In genomic region chr1:180234369-180235076, GRCh38 we compare ENCODE assay signal across 11 cellular contexts. TPM values are rescaled to one million over a fixed set of nuclear protein-coding genes. Genes with fewer than 3 reads are reported as not detected.
DNase-seq lines count a peak whose midpoint lies in the region; ATAC-seq and TF ChIP-seq lines count a peak whose summit lies in the region.
"Had no signal": no experiment of that assay in that cellular context is flagged by ENCODE, and none has a peak within 500 bp of the region (broad histone marks: within the 10 kb centered on the region; RNA-seq: fewer than 3 reads in every experiment).

No MANE protein-coding gene starts in this region.

- peak in 1 of 2 experiments; percentile 10 for TF ChIP-seq CTCF in Caco-2 (IDR thresholded peaks at IDR 0.05; ENCODE audit: insufficient read depth in 1 of 2, low read depth in 1 of 2, low read length in 1 of 2, severe bottlenecking in 1 of 2, unreplicated experiment in 1 of 2)
- no peak for TF ChIP-seq CTCF in endothelial cell (IDR thresholded peaks at IDR 0.05; ENCODE audit: unreplicated experiment)
- no peak for TF ChIP-seq CTCF in neutrophil (IDR thresholded peaks at IDR 0.05)
- TF ChIP-seq CTCF in PC-3 (conservative IDR thresholded peaks at IDR 0.05; ENCODE audit: low read depth, low read length) = no peak

- no peak overlapping the region for H3K27ac ChIP-seq in neutrophil
- no peak overlapping the region for H3K27ac ChIP-seq in PC-3 (ENCODE audit: low read length)
- H3K27ac ChIP-seq in Karpas-422 (ENCODE audit: low read length) = no peak overlapping the region

- H3K4me2 ChIP-seq in PC-3 (ENCODE audit: low read length) = no peak overlapping the region
- H3K4me2 ChIP-seq in Karpas-422 (ENCODE audit: low read depth, low read length, poor library complexity, severe bottlenecking) = no peak overlapping the region

- H3K9me3 ChIP-seq in Caco-2 (no peaks in the 10 kb centered on the region), neutrophil (no peaks in the 10 kb centered on the region), PC-3 (ENCODE audit: low read length) (no peaks in the 10 kb centered on the region), Karpas-422 (ENCODE audit: low read length) (no peaks in the 10 kb centered on the region)

- H3K4me3 Mint-ChIP-seq in Caco-2 (ENCODE audit: unreplicated experiment) = peak overlapping the region; percentile 76
- H3K4me3 Mint-ChIP-seq in endothelial cell (ENCODE audit: unreplicated experiment) = peak overlapping the region; percentile 82

- H3K79me2 ChIP-seq in PC-3 (ENCODE audit: low read length) (no peaks in the 10 kb centered on the region), Karpas-422 (ENCODE audit: low read length) (no peaks in the 10 kb centered on the region)

- H3K9ac ChIP-seq in PC-3 (ENCODE audit: low read length) (no peak overlapping the region), Karpas-422 (ENCODE audit: low read length) (no peak overlapping the region)

- ATAC-seq in PC-3 = no peak
- no peak for ATAC-seq in HG03159 (IDR thresholded peaks at IDR 0.05; ENCODE audit: unreplicated experiment)
- ATAC-seq in GM21529 (IDR thresholded peaks at IDR 0.05; ENCODE audit: unreplicated experiment) = no peak
- ATAC-seq: activated naive CD4-positive, alpha-beta T cell treated with anti-CD3 and anti-CD28 coated beads, Interleukin-2, amount 50 U/mL, for 72 hours had no signal

- H3K36me3 ChIP-seq in Caco-2 (ENCODE audit: control insufficient read depth, insufficient read depth, low read length) (no peaks in the 10 kb centered on the region), neutrophil (no peaks in the 10 kb centered on the region), PC-3 (ENCODE audit: low read depth, low read length) (no peaks in the 10 kb centered on the region), Karpas-422 (ENCODE audit: insufficient read depth, low read length) (no peaks in the 10 kb centered on the region)

- H3K4me3 ChIP-seq in Caco-2 (ENCODE audit: low read depth, low read length) (peak overlapping the region; percentile 42), neutrophil (ENCODE audit: low read depth in 1 of 2, low read length in 1 of 2) (peak overlapping the region; percentile 15 to 17), PC-3 (ENCODE audit: low read length) (no peak overlapping the region), Karpas-422 (ENCODE audit: low read length) (no peak overlapping the region)

- H2AFZ ChIP-seq in PC-3 (ENCODE audit: low read length) = no peak overlapping the region
- no peak overlapping the region for H2AFZ ChIP-seq in Karpas-422 (ENCODE audit: low read length)

- H3K27me3 Mint-ChIP-seq in Caco-2 (ENCODE audit: insufficient read depth, unreplicated experiment) (peaks cover 30% of the 10 kb centered on the region), endothelial cell (ENCODE audit: unreplicated experiment) (peaks cover 34% of the 10 kb centered on the region)

- H3K4me1 Mint-ChIP-seq in Caco-2 (ENCODE audit: low read depth, unreplicated experiment) (peaks cover 7% of the 10 kb centered on the region), endothelial cell (ENCODE audit: unreplicated experiment) (peaks cover 18% of the 10 kb centered on the region)

- H3K9me2 ChIP-seq in PC-3 (replicated peaks; ENCODE audit: low read length) (no peaks in the 10 kb centered on the region), Karpas-422 (replicated peaks; ENCODE audit: insufficient read depth, low read length) (no peaks in the 10 kb centered on the region)

- H4K20me1 ChIP-seq in PC-3 (ENCODE audit: low read length) = no peaks in the 10 kb centered on the region
- no peaks in the 10 kb centered on the region for H4K20me1 ChIP-seq in Karpas-422 (ENCODE audit: insufficient read depth, low read depth, low read length)

- no peak overlapping the region for H3K27ac Mint-ChIP-seq in Caco-2 (ENCODE audit: unreplicated experiment)
- H3K27ac Mint-ChIP-seq in endothelial cell (ENCODE audit: unreplicated experiment) = no peak overlapping the region

- H3K27me3 ChIP-seq in Caco-2 (replicated peaks; ENCODE audit: control insufficient read depth, insufficient read depth, low read length) (peaks cover 16% of the 10 kb centered on the region), neutrophil (peaks cover 100% of the 10 kb centered on the region), PC-3 (ENCODE audit: low read length) (peaks cover 46% of the 10 kb centered on the region), Karpas-422 (ENCODE audit: low read length) (no peaks in the 10 kb centered on the region)

- intact Hi-C loops in Caco-2 (cut with micrococcal nuclease; ENCODE audit: unreplicated experiment) = loop anchor here (5.0 kb wide), 1 partner anchor 47 kb away; no protein-coding TSS in a partner anchor
- intact Hi-C loops in PC-3 (cut with micrococcal nuclease) = no loop called here

- CTCF ChIA-PET in Caco-2 (lab: Charles Lee) = interaction anchor here (1.1 kb wide), 1 partner anchor 46 kb away, joined by 4 read pairs; no protein-coding TSS in a partner anchor
- CTCF ChIA-PET in PC-3 (lab: Charles Lee) = no interaction called here

- no TSS peak for BruUV-seq in Caco-2 (replicated peaks; lab: Mats Ljungman, UMichigan)
- no TSS peak for BruUV-seq in PC-3 (replicated peaks; lab: Mats Ljungman, UMichigan)

- peaks cover 6% of the 10 kb centered on the region; the same call in 1 of the 2 replicates for H3K4me1 ChIP-seq in Caco-2
- H3K4me1 ChIP-seq in neutrophil (ENCODE audit: control insufficient read depth in 1 of 2, insufficient read depth in 1 of 2, low read depth in 1 of 2, low read length in 1 of 2) = peaks cover 57 to 76% of the 10 kb centered on the region in 2 experiments
- H3K4me1 ChIP-seq in PC-3 (ENCODE audit: insufficient read depth, low read length) = peaks cover 6% of the 10 kb centered on the region; the same call in 1 of the 2 replicates
- peaks cover 5% of the 10 kb centered on the region for H3K4me1 ChIP-seq in Karpas-422 (ENCODE audit: low read length)

- POLR2A ChIA-PET in Caco-2 (lab: Charles Lee) (no interaction called here), PC-3 (lab: Charles Lee; ENCODE audit: unreplicated experiment) (no interaction called here)

- DNase-seq in Caco-2 (peak; percentile 56 to 62), LoVo (ENCODE audit: low spot score) (peak; percentile 24), endothelial cell (ENCODE audit: low spot score) (peak; percentile 29), PC-3 (no peak), Karpas-422 (no peak)
- DNase-seq: EL, NCI-H2029 treated with DMSO at 0.1 percent for 48 hours had no signal

- no peaks in the 10 kb centered on the region for H3F3A ChIP-seq in PC-3 (ENCODE audit: low read length, unreplicated experiment)

- H3K9me3 Mint-ChIP-seq in Caco-2 (ENCODE audit: unreplicated experiment) (no peaks in the 10 kb centered on the region), endothelial cell (ENCODE audit: unreplicated experiment) (no peaks in the 10 kb centered on the region)
- H3K9me3 Mint-ChIP-seq: activated naive CD4-positive, alpha-beta T cell treated with anti-CD3 and anti-CD28 coated beads, Interleukin-2, amount 50 U/mL, for 72 hours had no signal

- H3K36me3 Mint-ChIP-seq in Caco-2 (ENCODE audit: insufficient read depth, unreplicated experiment) (no peaks in the 10 kb centered on the region), endothelial cell (ENCODE audit: low read depth, unreplicated experiment) (no peaks in the 10 kb centered on the region)

RNA-seq across cellular contexts. Expression of gene LHX4, which starts 4.5 kb away (rescaled TPM):
- total RNA-seq in Caco-2 (2022) (0.16 and 0.19 TPM in 2 replicates), endothelial cell (ENCODE audit: unreplicated experiment) (1.5 TPM), PC-3 (2014; rRNA removed) (0.04 TPM in 1 of 2 replicates, not detected in the other)
- total RNA-seq in Karpas-422 (2014; rRNA removed; shearing (Covaris generic); ENCODE audit: low replicate concordance) = not detected in 2 replicates
- total RNA-seq: activated naive CD4-positive, alpha-beta T cell treated with anti-CD3 and anti-CD28 coated beads, Interleukin-2, amount 50 U/mL, for 72 hours had no signal

Comparison
In these comparisons a context has a peak if more than half of its experiments do, and no peak if none do; other contexts are left out.
1. DNase-seq: peak in Caco-2 (2 of 2), LoVo (single experiment) and endothelial cell (single experiment); none in PC-3 (single experiment) and Karpas-422 (single experiment).
2. H3K4me3 ChIP-seq: peak in Caco-2 (single experiment) and neutrophil (2 of 2); none in PC-3 (single experiment) and Karpas-422 (single experiment).